ENCODE assay signal across 17 cellular contexts in the genomic region with DNA sequence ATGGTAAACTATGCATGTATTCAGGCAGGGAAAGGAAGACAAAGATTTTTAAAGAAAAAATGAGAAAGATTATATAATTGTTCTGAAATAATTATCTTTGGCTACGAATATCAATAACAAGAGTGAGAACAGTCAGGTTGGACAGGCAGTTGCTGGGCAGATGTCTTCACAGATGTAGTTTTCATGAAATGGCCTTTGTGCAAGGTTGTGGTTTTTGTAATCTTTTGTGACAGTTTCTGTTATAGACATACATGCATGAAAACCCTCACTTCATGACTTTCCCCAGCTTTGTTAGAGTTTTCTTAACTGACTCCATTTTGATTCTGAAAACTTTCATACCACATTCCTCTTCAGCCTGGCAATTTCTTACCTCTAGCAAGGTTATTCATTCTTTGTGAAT.
"Had no signal": no experiment of that assay in that cellular context is flagged by ENCODE, and none has a peak within 500 bp of the region (broad histone marks: within the 10 kb centered on the region; RNA-seq: fewer than 3 reads in every experiment).

No MANE protein-coding gene starts in this region.

- H3K36me3 ChIP-seq: left ventricle myocardium inferior, pancreas, sigmoid colon, spleen, WERI-Rb-1 had no signal

- H3K9me3 ChIP-seq: left ventricle myocardium inferior, mucosa of descending colon, pancreas, sigmoid colon, spleen had no signal

- H3K27me3 ChIP-seq: pancreas, spleen had no signal

- H3K4me1 ChIP-seq: foreskin keratinocyte, left ventricle myocardium inferior, sigmoid colon, spleen had no signal

- H3K4me3 ChIP-seq: left ventricle myocardium inferior, mucosa of descending colon, pancreas, sigmoid colon, spleen had no signal

- H3K27ac ChIP-seq: foreskin keratinocyte, left ventricle myocardium inferior, pancreas, sigmoid colon, spleen, WERI-Rb-1 had no signal

- FAIRE-seq: astrocyte, pancreas had no signal

- ATAC-seq: activated CD4-positive, alpha-beta T cell treated with anti-CD3 and anti-CD28 coated beads for 36 hours; effector memory CD8-positive, alpha-beta T cell; foreskin keratinocyte; mucosa of descending colon; naive thymus-derived CD4-positive, alpha-beta T cell; pancreas had no signal

- DNase-seq: activated CD4-positive, alpha-beta memory T cell treated with anti-CD3 and anti-CD28 coated beads, Interleukin-2, amount 10 ng/mL, durations not matched to agents 7 days and 5 days; activated CD4-positive, alpha-beta T cell treated with anti-CD3 and anti-CD28 coated beads for 36 hours; activated effector memory CD4-positive, alpha-beta T cell treated with Interleukin-2 at 50 U/mL for 16 hours; activated naive CD4-positive, alpha-beta T cell treated with anti-CD3 and anti-CD28 coated beads, Interleukin-2, amount 50 U/mL, for 16 hours; activated T-cell treated with anti-CD3 and anti-CD28 coated beads, Interleukin-2, amount 50 U/mL, for 24 hours; dermis blood vessel endothelial cell; effector memory CD8-positive, alpha-beta T cell; foreskin keratinocyte; glutamatergic neuron; left ventricle myocardium inferior; mucosa of descending colon; naive thymus-derived CD4-positive, alpha-beta T cell; pancreas; sigmoid colon; spleen; WERI-Rb-1 had no signal
